9 cellular contexts compared by ENCODE assay signal in the genomic region with DNA sequence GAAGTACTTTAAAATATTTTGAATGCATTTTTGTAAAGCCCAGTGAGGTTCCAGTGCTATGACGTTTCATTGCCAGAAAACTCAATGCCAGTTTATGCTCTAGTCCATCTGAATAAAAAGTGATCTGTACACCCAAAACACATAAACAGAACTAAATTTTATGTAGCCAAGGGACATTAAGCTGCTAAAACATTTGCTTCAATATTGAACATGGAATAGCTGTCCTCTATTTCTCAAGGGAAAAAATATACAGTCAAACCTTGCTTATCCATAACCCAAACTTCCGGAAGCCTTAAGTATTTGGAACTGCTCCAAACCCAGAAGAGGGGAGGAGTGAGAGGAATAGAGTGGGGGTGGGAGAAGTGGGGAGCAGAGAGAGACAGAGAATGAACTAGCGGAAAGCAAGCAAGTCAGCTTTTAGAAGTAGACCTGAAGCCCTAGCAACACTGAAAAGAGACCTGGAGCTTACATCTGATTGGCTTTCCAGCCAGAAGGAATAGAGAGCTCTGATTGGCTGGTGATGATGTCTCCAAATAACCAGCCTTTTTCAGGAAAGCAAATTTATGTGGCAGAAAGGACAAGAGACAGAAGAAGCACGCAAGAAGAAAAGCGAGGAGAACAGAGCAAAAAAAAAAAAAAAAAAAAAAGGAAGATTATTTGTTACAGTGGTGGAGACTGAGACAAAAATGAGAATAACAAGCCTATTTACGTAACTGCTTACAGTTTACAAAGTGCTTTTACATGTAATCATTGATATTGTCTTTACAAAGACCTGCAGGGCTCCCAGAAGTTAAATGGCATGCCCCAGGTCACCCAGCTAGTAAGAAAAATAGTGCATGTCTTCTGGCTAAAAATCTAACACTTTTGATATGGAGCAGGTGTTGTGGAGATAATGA.
DNase-seq lines count a peak whose midpoint lies in the region; ATAC-seq, FAIRE-seq and TF ChIP-seq lines count a peak whose summit lies in the region.
"Had no signal": no experiment of that assay in that cellular context is flagged by ENCODE, and none has a peak within 500 bp of the region (broad histone marks: within the 10 kb centered on the region; RNA-seq: fewer than 3 reads in every experiment).

No MANE protein-coding gene starts in this region.

- no peak overlapping the region for H3K9ac ChIP-seq in astrocyte (ENCODE audit: low read length)
- no peak overlapping the region for H3K9ac ChIP-seq in skeletal muscle satellite cell (ENCODE audit: low read depth, low read length)

- H3K9me3 Mint-ChIP-seq in CD8-positive, alpha-beta memory T cell = no peaks in the 10 kb centered on the region
- no peaks in the 10 kb centered on the region for H3K9me3 Mint-ChIP-seq in astrocyte (ENCODE audit: unreplicated experiment)

- H3K4me3 Mint-ChIP-seq in CD8-positive, alpha-beta memory T cell = peak overlapping the region in 1 of 7 donors; percentile 9
- no peak overlapping the region for H3K4me3 Mint-ChIP-seq in astrocyte (ENCODE audit: unreplicated experiment)

- no peaks in the 10 kb centered on the region for H3K9me3 ChIP-seq in CD8-positive, alpha-beta memory T cell (ENCODE audit: low read length)
- H3K9me3 ChIP-seq in astrocyte (ENCODE audit: insufficient read depth, low read depth, low read length) = no peaks in the 10 kb centered on the region
- H3K9me3 ChIP-seq in skeletal muscle satellite cell (replicated peaks; ENCODE audit: low read length) = no peaks in the 10 kb centered on the region

- H3K27me3 ChIP-seq in CD8-positive, alpha-beta memory T cell (ENCODE audit: insufficient read depth, low read length, poor library complexity, severe bottlenecking) = no peaks in the 10 kb centered on the region
- H3K27me3 ChIP-seq in astrocyte (ENCODE audit: insufficient read depth, low read length) (no peaks in the 10 kb centered on the region), skeletal muscle satellite cell (ENCODE audit: control insufficient read depth, insufficient read depth, low read length) (no peaks in the 10 kb centered on the region)

- no peak overlapping the region for H2AFZ ChIP-seq in astrocyte (ENCODE audit: low read depth, low read length)

- H3K27ac Mint-ChIP-seq in CD8-positive, alpha-beta memory T cell = peak overlapping the region in 1 of 8 donors; percentile 95
- H3K27ac Mint-ChIP-seq in astrocyte (ENCODE audit: unreplicated experiment) = no peak overlapping the region

- peaks cover 7 to 27% (median 15%) of the 10 kb centered on the region in 3 donors for H3K4me1 Mint-ChIP-seq in CD8-positive, alpha-beta memory T cell
- H3K4me1 Mint-ChIP-seq in astrocyte (ENCODE audit: low read depth, unreplicated experiment) = peaks cover 5% of the 10 kb centered on the region

- CTCF ChIA-PET in CD8-positive, alpha-beta memory T cell (lab: Charles Lee) = interaction anchor here (1.2 to 6.4 kb wide), 5 partner anchors 10 to 537 kb away, joined by 3 to 106 read pairs (median 4); a partner anchor contains a TSS

- ATAC-seq in GM21447 (IDR thresholded peaks at IDR 0.05; ENCODE audit: unreplicated experiment) (peak; percentile 40), GM19328 (IDR thresholded peaks at IDR 0.05; ENCODE audit: unreplicated experiment) (no peak)
- ATAC-seq: K562 had no signal

- DNase-seq in CD8-positive, alpha-beta memory T cell = peak in 1 of 5 donors; percentile 53
- DNase-seq in Kasumi-1 (lab: John Stamatoyannopoulos, UW) = peak; percentile 100
- DNase-seq in astrocyte (ENCODE audit: low read depth) = peak; percentile 93
- peak; percentile 53 for DNase-seq in hepatic stellate cell (ENCODE audit: low spot score)
- no peak for DNase-seq in NCI-H510A treated with DMSO at 0.1 percent for 48 hours (lab: John Stamatoyannopoulos, UW)

- no peak overlapping the region for H3K27ac ChIP-seq in CD8-positive, alpha-beta memory T cell (ENCODE audit: low read depth, low read length)
- H3K27ac ChIP-seq in astrocyte (ENCODE audit: low read depth, low read length) = peak overlapping the region; percentile 1

- H3K79me2 ChIP-seq in astrocyte (ENCODE audit: insufficient read depth, low read length) = no peaks in the 10 kb centered on the region

- POLR2A ChIA-PET in CD8-positive, alpha-beta memory T cell (lab: Charles Lee) = interaction anchor here (0.7 to 3.6 kb wide), 4 partner anchors 196 to 569 kb away, joined by 3 to 22 read pairs (median 4); a partner anchor contains a TSS

- no peaks in the 10 kb centered on the region for H3K36me3 Mint-ChIP-seq in CD8-positive, alpha-beta memory T cell
- no peaks in the 10 kb centered on the region for H3K36me3 Mint-ChIP-seq in astrocyte (ENCODE audit: low read depth, unreplicated experiment)

- no peak for TF ChIP-seq CTCF in astrocyte (IDR thresholded peaks at IDR 0.05; ENCODE audit: insufficient read depth, low read depth, low read length)

- peak overlapping the region; percentile 51 for H3K4me3 ChIP-seq in CD8-positive, alpha-beta memory T cell (ENCODE audit: low read length)
- H3K4me3 ChIP-seq in astrocyte (ENCODE audit: insufficient read depth, low read depth, low read length) (no peak overlapping the region), skeletal muscle satellite cell (ENCODE audit: low read length) (no peak overlapping the region)
- H3K4me3 ChIP-seq: K562 had no signal

- peaks cover 72% of the 10 kb centered on the region for H3K4me1 ChIP-seq in CD8-positive, alpha-beta memory T cell (ENCODE audit: insufficient read depth, low read length)
- H3K4me1 ChIP-seq in astrocyte (ENCODE audit: insufficient read depth, low read length) = peaks cover 16% of the 10 kb centered on the region
- H3K4me1 ChIP-seq in skeletal muscle satellite cell (ENCODE audit: control insufficient read depth, insufficient read depth, low read length) = peaks cover 17% of the 10 kb centered on the region

- FAIRE-seq in astrocyte (lab: Jason Lieb, UNC) = peak; percentile 72
- FAIRE-seq: K562 had no signal

- H4K20me1 ChIP-seq in astrocyte (ENCODE audit: insufficient read depth, low read length) = no peaks in the 10 kb centered on the region

- H3K4me2 ChIP-seq in astrocyte (ENCODE audit: low read length) (peak overlapping the region; percentile 59), skeletal muscle satellite cell (ENCODE audit: low read length) (peak overlapping the region; percentile 18)

- H3K36me3 ChIP-seq in CD8-positive, alpha-beta memory T cell (ENCODE audit: insufficient read depth, low read length) = no peaks in the 10 kb centered on the region
- H3K36me3 ChIP-seq in astrocyte (ENCODE audit: insufficient read depth, low read length) (no peaks in the 10 kb centered on the region), skeletal muscle satellite cell (ENCODE audit: insufficient read depth, low read length) (no peaks in the 10 kb centered on the region)

- H3K27me3 Mint-ChIP-seq in CD8-positive, alpha-beta memory T cell = no peaks in the 10 kb centered on the region
- H3K27me3 Mint-ChIP-seq in astrocyte (ENCODE audit: low read depth, unreplicated experiment) = no peaks in the 10 kb centered on the region
